ENCODE assay signal across 1 cellular context in the genomic region with DNA sequence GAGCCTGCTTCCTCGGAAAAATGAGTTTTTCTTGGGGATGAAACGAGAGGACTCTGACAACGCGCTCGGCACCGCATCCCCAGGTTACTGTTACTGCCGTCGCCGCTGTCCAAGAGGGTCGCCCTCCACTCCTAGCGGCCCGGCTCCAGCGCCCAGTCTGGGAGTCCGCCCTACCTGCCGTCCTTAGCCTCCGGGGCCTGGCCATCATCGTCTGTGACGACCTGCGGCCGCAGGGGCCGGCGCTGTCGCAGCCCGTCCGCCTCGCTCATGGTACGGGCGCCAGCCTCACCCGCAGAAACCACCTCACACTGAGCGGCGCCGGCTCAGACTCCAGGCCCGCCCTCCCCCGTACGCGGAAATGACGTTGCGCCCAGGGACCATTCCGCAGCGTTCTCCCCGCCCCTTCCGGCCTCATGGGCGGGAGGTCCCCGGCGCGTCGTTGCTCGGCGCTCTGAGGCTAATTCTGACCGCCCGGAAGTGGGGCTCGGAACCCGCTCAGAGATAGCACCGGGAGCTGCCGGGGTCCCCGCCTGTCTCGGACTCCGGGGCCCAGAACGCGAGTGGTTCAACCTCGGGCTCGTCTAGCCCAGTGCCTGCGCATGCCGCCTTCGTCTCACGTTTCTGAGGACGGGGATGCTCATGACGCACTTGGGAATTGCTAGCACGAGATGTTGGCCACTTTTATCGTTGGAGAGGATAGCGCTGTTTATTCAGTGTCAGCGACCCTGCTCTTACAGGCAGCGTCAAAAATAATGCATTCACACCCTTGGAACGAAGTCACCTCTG.
TF ChIP-seq lines count a peak whose summit lies in the region.

A gene with protein sequence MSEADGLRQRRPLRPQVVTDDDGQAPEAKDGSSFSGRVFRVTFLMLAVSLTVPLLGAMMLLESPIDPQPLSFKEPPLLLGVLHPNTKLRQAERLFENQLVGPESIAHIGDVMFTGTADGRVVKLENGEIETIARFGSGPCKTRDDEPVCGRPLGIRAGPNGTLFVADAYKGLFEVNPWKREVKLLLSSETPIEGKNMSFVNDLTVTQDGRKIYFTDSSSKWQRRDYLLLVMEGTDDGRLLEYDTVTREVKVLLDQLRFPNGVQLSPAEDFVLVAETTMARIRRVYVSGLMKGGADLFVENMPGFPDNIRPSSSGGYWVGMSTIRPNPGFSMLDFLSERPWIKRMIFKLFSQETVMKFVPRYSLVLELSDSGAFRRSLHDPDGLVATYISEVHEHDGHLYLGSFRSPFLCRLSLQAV (minus strand): TSS at position 332 of the 786 bp plus-strand sequence. CDS start 63 bp downstream, at position 269.

TF ChIP-seq in GM12878, 131 proteins besides CTCF, POLR2A, EP300 and RAD21 (continued from another document and continues in another):
- TF ChIP-seq SPI1 (IDR thresholded peaks at IDR 0.05; ENCODE audit: borderline replicate concordance, insufficient read depth, low read depth, low read length) (no peak), STAT3 (IDR thresholded peaks at IDR 0.05; ENCODE audit: low read depth, low read length) (no peak), KLF5 (IDR thresholded peaks at IDR 0.05; ENCODE audit: partially characterized antibody) (peak; percentile 76), LARP7 (IDR thresholded peaks at IDR 0.05) (peak; percentile 41; the same call in 1 of the 2 replicates), POLR2AphosphoS2 (IDR thresholded peaks at IDR 0.05; ENCODE audit: low read depth, low read length) (peak; percentile 77; the same call in 1 of the 2 replicates), BCL11A (IDR thresholded peaks at IDR 0.05; ENCODE audit: low read depth, low read length) (0 out of 2 replicates have a peak, but pooled peaks have one; percentile 3), CHD4 (IDR thresholded peaks at IDR 0.05) (no peak), BACH1 (IDR thresholded peaks at IDR 0.05; ENCODE audit: borderline replicate concordance) (peak; percentile 45), CBFB (IDR thresholded peaks at IDR 0.05; ENCODE audit: low read depth) (peak; percentile 75; the same call in 1 of the 2 replicates), MYB (IDR thresholded peaks at IDR 0.05; ENCODE audit: borderline replicate concordance, low read depth, low read length) (no peak), KAT2A (conservative IDR thresholded peaks at IDR 0.05; ENCODE audit: control insufficient read depth, low read depth, low read length) (no peak), ETV6 (conservative IDR thresholded peaks at IDR 0.05 in 1 of 2, IDR thresholded peaks at IDR 0.05 in 1 of 2; ENCODE audit: borderline replicate concordance in 1 of 2, low read depth in 1 of 2) (0 out of 4 replicates have a peak, but pooled peaks of 1 of the 2 experiments have one; percentile 22), PML (IDR thresholded peaks at IDR 0.05; ENCODE audit: low read length) (peak; percentile 95; the same call in 1 of the 2 replicates), NFXL1 (IDR thresholded peaks at IDR 0.05; ENCODE audit: borderline replicate concordance) (no peak), JUNB (IDR thresholded peaks at IDR 0.05) (no peak), BRCA1 (IDR thresholded peaks at IDR 0.05; ENCODE audit: low read depth, low read length) (no peak), GABPA (IDR thresholded peaks at IDR 0.05; ENCODE audit: low read depth) (peak; percentile 92)
- TF ChIP-seq, protein P1, sequence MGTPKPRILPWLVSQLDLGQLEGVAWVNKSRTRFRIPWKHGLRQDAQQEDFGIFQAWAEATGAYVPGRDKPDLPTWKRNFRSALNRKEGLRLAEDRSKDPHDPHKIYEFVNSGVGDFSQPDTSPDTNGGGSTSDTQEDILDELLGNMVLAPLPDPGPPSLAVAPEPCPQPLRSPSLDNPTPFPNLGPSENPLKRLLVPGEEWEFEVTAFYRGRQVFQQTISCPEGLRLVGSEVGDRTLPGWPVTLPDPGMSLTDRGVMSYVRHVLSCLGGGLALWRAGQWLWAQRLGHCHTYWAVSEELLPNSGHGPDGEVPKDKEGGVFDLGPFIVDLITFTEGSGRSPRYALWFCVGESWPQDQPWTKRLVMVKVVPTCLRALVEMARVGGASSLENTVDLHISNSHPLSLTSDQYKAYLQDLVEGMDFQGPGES (IDR thresholded peaks at IDR 0.05) = no peak; the same call in 1 of the 2 replicates
- TF ChIP-seq, protein P2, sequence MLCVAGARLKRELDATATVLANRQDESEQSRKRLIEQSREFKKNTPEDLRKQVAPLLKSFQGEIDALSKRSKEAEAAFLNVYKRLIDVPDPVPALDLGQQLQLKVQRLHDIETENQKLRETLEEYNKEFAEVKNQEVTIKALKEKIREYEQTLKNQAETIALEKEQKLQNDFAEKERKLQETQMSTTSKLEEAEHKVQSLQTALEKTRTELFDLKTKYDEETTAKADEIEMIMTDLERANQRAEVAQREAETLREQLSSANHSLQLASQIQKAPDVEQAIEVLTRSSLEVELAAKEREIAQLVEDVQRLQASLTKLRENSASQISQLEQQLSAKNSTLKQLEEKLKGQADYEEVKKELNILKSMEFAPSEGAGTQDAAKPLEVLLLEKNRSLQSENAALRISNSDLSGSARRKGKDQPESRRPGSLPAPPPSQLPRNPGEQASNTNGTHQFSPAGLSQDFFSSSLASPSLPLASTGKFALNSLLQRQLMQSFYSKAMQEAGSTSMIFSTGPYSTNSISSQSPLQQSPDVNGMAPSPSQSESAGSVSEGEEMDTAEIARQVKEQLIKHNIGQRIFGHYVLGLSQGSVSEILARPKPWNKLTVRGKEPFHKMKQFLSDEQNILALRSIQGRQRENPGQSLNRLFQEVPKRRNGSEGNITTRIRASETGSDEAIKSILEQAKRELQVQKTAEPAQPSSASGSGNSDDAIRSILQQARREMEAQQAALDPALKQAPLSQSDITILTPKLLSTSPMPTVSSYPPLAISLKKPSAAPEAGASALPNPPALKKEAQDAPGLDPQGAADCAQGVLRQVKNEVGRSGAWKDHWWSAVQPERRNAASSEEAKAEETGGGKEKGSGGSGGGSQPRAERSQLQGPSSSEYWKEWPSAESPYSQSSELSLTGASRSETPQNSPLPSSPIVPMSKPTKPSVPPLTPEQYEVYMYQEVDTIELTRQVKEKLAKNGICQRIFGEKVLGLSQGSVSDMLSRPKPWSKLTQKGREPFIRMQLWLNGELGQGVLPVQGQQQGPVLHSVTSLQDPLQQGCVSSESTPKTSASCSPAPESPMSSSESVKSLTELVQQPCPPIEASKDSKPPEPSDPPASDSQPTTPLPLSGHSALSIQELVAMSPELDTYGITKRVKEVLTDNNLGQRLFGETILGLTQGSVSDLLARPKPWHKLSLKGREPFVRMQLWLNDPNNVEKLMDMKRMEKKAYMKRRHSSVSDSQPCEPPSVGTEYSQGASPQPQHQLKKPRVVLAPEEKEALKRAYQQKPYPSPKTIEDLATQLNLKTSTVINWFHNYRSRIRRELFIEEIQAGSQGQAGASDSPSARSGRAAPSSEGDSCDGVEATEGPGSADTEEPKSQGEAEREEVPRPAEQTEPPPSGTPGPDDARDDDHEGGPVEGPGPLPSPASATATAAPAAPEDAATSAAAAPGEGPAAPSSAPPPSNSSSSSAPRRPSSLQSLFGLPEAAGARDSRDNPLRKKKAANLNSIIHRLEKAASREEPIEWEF (IDR thresholded peaks at IDR 0.05; ENCODE audit: insufficient replicate concordance, low read depth, low read length) = no peak
- TF ChIP-seq, protein P3, sequence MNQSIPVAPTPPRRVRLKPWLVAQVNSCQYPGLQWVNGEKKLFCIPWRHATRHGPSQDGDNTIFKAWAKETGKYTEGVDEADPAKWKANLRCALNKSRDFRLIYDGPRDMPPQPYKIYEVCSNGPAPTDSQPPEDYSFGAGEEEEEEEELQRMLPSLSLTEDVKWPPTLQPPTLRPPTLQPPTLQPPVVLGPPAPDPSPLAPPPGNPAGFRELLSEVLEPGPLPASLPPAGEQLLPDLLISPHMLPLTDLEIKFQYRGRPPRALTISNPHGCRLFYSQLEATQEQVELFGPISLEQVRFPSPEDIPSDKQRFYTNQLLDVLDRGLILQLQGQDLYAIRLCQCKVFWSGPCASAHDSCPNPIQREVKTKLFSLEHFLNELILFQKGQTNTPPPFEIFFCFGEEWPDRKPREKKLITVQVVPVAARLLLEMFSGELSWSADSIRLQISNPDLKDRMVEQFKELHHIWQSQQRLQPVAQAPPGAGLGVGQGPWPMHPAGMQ (IDR thresholded peaks at IDR 0.05; ENCODE audit: borderline replicate concordance) = no peak
- TF ChIP-seq, protein P4, sequence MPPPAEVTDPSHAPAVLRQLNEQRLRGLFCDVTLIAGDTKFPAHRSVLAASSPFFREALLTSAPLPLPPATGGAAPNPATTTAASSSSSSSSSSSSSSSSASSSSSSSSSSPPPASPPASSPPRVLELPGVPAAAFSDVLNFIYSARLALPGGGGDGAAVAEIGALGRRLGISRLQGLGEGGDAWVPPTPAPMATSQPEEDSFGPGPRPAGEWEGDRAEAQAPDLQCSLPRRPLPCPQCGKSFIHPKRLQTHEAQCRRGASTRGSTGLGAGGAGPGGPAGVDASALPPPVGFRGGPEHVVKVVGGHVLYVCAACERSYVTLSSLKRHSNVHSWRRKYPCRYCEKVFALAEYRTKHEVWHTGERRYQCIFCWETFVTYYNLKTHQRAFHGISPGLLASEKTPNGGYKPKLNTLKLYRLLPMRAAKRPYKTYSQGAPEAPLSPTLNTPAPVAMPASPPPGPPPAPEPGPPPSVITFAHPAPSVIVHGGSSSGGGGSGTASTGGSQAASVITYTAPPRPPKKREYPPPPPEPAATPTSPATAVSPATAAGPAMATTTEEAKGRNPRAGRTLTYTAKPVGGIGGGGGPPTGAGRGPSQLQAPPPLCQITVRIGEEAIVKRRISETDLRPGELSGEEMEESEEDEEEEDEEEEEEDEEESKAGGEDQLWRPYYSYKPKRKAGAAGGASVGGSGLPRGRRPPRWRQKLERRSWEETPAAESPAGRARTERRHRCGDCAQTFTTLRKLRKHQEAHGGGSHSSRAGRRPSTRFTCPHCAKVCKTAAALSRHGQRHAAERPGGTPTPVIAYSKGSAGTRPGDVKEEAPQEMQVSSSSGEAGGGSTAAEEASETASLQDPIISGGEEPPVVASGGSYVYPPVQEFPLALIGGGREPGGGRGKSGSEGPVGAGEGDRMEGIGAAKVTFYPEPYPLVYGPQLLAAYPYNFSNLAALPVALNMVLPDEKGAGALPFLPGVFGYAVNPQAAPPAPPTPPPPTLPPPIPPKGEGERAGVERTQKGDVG (CRISPR knock-in tag; IDR thresholded peaks at IDR 0.05) = no peak
- TF ChIP-seq, protein P5, sequence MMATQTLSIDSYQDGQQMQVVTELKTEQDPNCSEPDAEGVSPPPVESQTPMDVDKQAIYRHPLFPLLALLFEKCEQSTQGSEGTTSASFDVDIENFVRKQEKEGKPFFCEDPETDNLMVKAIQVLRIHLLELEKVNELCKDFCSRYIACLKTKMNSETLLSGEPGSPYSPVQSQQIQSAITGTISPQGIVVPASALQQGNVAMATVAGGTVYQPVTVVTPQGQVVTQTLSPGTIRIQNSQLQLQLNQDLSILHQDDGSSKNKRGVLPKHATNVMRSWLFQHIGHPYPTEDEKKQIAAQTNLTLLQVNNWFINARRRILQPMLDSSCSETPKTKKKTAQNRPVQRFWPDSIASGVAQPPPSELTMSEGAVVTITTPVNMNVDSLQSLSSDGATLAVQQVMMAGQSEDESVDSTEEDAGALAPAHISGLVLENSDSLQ (IDR thresholded peaks at IDR 0.05) = peak; percentile 52; the same call in 1 of the 2 replicates
- TF ChIP-seq, protein P6, sequence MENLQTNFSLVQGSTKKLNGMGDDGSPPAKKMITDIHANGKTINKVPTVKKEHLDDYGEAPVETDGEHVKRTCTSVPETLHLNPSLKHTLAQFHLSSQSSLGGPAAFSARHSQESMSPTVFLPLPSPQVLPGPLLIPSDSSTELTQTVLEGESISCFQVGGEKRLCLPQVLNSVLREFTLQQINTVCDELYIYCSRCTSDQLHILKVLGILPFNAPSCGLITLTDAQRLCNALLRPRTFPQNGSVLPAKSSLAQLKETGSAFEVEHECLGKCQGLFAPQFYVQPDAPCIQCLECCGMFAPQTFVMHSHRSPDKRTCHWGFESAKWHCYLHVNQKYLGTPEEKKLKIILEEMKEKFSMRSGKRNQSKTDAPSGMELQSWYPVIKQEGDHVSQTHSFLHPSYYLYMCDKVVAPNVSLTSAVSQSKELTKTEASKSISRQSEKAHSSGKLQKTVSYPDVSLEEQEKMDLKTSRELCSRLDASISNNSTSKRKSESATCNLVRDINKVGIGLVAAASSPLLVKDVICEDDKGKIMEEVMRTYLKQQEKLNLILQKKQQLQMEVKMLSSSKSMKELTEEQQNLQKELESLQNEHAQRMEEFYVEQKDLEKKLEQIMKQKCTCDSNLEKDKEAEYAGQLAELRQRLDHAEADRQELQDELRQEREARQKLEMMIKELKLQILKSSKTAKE (IDR thresholded peaks at IDR 0.05; ENCODE audit: low read depth, poor library complexity, severe bottlenecking) = no peak
- TF ChIP-seq, protein P7, sequence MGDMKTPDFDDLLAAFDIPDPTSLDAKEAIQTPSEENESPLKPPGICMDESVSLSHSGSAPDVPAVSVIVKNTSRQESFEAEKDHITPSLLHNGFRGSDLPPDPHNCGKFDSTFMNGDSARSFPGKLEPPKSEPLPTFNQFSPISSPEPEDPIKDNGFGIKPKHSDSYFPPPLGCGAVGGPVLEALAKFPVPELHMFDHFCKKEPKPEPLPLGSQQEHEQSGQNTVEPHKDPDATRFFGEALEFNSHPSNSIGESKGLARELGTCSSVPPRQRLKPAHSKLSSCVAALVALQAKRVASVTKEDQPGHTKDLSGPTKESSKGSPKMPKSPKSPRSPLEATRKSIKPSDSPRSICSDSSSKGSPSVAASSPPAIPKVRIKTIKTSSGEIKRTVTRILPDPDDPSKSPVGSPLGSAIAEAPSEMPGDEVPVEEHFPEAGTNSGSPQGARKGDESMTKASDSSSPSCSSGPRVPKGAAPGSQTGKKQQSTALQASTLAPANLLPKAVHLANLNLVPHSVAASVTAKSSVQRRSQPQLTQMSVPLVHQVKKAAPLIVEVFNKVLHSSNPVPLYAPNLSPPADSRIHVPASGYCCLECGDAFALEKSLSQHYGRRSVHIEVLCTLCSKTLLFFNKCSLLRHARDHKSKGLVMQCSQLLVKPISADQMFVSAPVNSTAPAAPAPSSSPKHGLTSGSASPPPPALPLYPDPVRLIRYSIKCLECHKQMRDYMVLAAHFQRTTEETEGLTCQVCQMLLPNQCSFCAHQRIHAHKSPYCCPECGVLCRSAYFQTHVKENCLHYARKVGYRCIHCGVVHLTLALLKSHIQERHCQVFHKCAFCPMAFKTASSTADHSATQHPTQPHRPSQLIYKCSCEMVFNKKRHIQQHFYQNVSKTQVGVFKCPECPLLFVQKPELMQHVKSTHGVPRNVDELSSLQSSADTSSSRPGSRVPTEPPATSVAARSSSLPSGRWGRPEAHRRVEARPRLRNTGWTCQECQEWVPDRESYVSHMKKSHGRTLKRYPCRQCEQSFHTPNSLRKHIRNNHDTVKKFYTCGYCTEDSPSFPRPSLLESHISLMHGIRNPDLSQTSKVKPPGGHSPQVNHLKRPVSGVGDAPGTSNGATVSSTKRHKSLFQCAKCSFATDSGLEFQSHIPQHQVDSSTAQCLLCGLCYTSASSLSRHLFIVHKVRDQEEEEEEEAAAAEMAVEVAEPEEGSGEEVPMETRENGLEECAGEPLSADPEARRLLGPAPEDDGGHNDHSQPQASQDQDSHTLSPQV (IDR thresholded peaks at IDR 0.05) = no peak
